32 cellular contexts compared by ENCODE assay signal in genomic region chr2:225072444-225072843, GRCh38.
"Had no signal": no experiment of that assay in that cellular context is flagged by ENCODE, and none has a peak within 500 bp of the region (broad histone marks: within the 10 kb centered on the region; RNA-seq: fewer than 3 reads in every experiment).

No MANE protein-coding gene starts in this region.

- ATAC-seq: activated CD8-positive, alpha-beta memory T cell treated with anti-CD3 and anti-CD28 coated beads, Interleukin-2, amount 10 ng/mL, durations not matched to agents 7 days and 5 days; activated naive CD8-positive, alpha-beta T cell treated with anti-CD3 and anti-CD28 coated beads, Interleukin-2, amount 50 U/mL, for 24 hours; K562; PC-3 had no signal

- H3K36me3 ChIP-seq: Peyer's patch, SJSA1 had no signal

- H3K9ac ChIP-seq: SK-N-SH had no signal

- H3K36me3 Mint-ChIP-seq: brain had no signal

- H3K4me3 Mint-ChIP-seq: activated B cell treated with CpG ODN at 0.5 μM for 24 hours; activated CD4-positive, alpha-beta memory T cell treated with anti-CD3 and anti-CD28 coated beads, Interleukin-2, amount 10 ng/mL, durations not matched to agents 7 days and 5 days; activated CD8-positive, alpha-beta memory T cell treated with anti-CD3 and anti-CD28 coated beads, Interleukin-2, amount 10 ng/mL, durations not matched to agents 7 days and 5 days; activated naive CD4-positive, alpha-beta T cell treated with anti-CD3 and anti-CD28 coated beads, Interleukin-2, amount 10 ng/mL, durations not matched to agents 7 days and 5 days; activated naive CD8-positive, alpha-beta T cell; activated naive CD8-positive, alpha-beta T cell treated with anti-CD3 and anti-CD28 coated beads, Interleukin-2, amount 50 U/mL, for 24 hours; brain; T-helper 1 cell treated with Interleukin-12 subunit alpha and Interleukin-12 subunit beta and Interleukin-4 antibody, amounts not matched to agents 30 μg/mL and 1 μg/mL, for 36 hours; T-helper 2 cell treated with Interferon-gamma antibody and Interleukin-4, amounts not matched to agents 5 μg/mL and 100 μg/mL, for 36 hours had no signal

- H3K4me1 Mint-ChIP-seq: activated B cell treated with CpG ODN at 0.5 μM for 24 hours; activated CD4-positive, alpha-beta memory T cell treated with anti-CD3 and anti-CD28 coated beads, Interleukin-2, amount 10 ng/mL, durations not matched to agents 7 days and 5 days; activated CD8-positive, alpha-beta memory T cell treated with anti-CD3 and anti-CD28 coated beads, Interleukin-2, amount 10 ng/mL, durations not matched to agents 7 days and 5 days; activated naive CD4-positive, alpha-beta T cell treated with anti-CD3 and anti-CD28 coated beads, Interleukin-2, amount 10 ng/mL, durations not matched to agents 7 days and 5 days; activated naive CD8-positive, alpha-beta T cell treated with anti-CD3 and anti-CD28 coated beads, Interleukin-2, amount 50 U/mL, for 24 hours had no signal

- H3K4me3 ChIP-seq: K562, Peyer's patch, SJSA1 had no signal

- H3K27ac Mint-ChIP-seq: activated B cell treated with CpG ODN at 0.5 μM for 24 hours; activated CD4-positive, alpha-beta memory T cell treated with anti-CD3 and anti-CD28 coated beads, Interleukin-2, amount 10 ng/mL, durations not matched to agents 7 days and 5 days; activated CD8-positive, alpha-beta memory T cell treated with anti-CD3 and anti-CD28 coated beads, Interleukin-2, amount 10 ng/mL, durations not matched to agents 7 days and 5 days; activated naive CD4-positive, alpha-beta T cell treated with anti-CD3 and anti-CD28 coated beads, Interleukin-2, amount 10 ng/mL, durations not matched to agents 7 days and 5 days; activated naive CD8-positive, alpha-beta T cell; activated naive CD8-positive, alpha-beta T cell treated with anti-CD3 and anti-CD28 coated beads, Interleukin-2, amount 50 U/mL, for 24 hours; brain; T-helper 1 cell treated with Interleukin-12 subunit alpha and Interleukin-12 subunit beta and Interleukin-4 antibody, amounts not matched to agents 30 μg/mL and 1 μg/mL, for 36 hours; T-helper 2 cell treated with Interferon-gamma antibody and Interleukin-4, amounts not matched to agents 5 μg/mL and 100 μg/mL, for 36 hours had no signal

- H3K27me3 Mint-ChIP-seq: activated CD4-positive, alpha-beta memory T cell treated with anti-CD3 and anti-CD28 coated beads, Interleukin-2, amount 10 ng/mL, durations not matched to agents 7 days and 5 days; activated CD8-positive, alpha-beta memory T cell treated with anti-CD3 and anti-CD28 coated beads, Interleukin-2, amount 10 ng/mL, durations not matched to agents 7 days and 5 days; activated naive CD8-positive, alpha-beta T cell; activated naive CD8-positive, alpha-beta T cell treated with anti-CD3 and anti-CD28 coated beads, Interleukin-2, amount 50 U/mL, for 24 hours had no signal

- H3K4me2 ChIP-seq: SK-N-SH had no signal

- H3K9me3 ChIP-seq: Peyer's patch, SJSA1, SK-N-SH had no signal

- H3K9me2 ChIP-seq: SK-N-SH had no signal

- H3K27me3 ChIP-seq: Peyer's patch, SJSA1 had no signal

- H3K4me1 ChIP-seq: Peyer's patch, SJSA1 had no signal

- H3K27ac ChIP-seq: Peyer's patch, SJSA1 had no signal

- DNase-seq: activated B cell treated with CpG ODN at 0.5 μM for 24 hours; activated CD4-positive, alpha-beta memory T cell treated with anti-CD3 and anti-CD28 coated beads, Interleukin-2, amount 10 ng/mL, durations not matched to agents 7 days and 5 days; activated CD4-positive, alpha-beta T cell treated with anti-CD3 and anti-CD28 coated beads for 48 hours; activated CD4-positive, CD25-positive, alpha-beta regulatory T cell treated with anti-CD3 and anti-CD28 coated beads, Interleukin-2, amount 50 U/mL, for 72 hours; activated CD8-positive, alpha-beta memory T cell treated with anti-CD3 and anti-CD28 coated beads for 24 hours; activated CD8-positive, alpha-beta memory T cell treated with anti-CD3 and anti-CD28 coated beads, Interleukin-2, amount 10 ng/mL, durations not matched to agents 7 days and 5 days; activated CD8-positive, alpha-beta memory T cell treated with anti-CD3 and anti-CD28 coated beads, Interleukin-2, amount 50 U/mL, for 48 hours; activated effector memory CD4-positive, alpha-beta T cell treated with Interleukin-2 at 50 U/mL for 16 hours; activated naive CD4-positive, alpha-beta T cell treated with anti-CD3 and anti-CD28 coated beads, Interleukin-2, amount 10 ng/mL, durations not matched to agents 7 days and 5 days; activated naive CD8-positive, alpha-beta T cell treated with anti-CD3 and anti-CD28 coated beads, Interleukin-2, amount 50 U/mL, for 24 hours; activated T-cell treated with anti-CD3 and anti-CD28 coated beads, Interleukin-2, amount 50 U/mL, for 48 hours; anterior cingulate cortex; caudate nucleus; NCI-H1105; NCI-H1417 treated with DMSO at 0.1 percent for 48 hours; NCI-H187 treated with DMSO at 0.1 percent for 48 hours; NCI-H2081; NCI-H2171 treated with DMSO at 0.1 percent for 48 hours; NCI-H2227 treated with DMSO at 0.1 percent for 48 hours; NCI-H446 treated with DMSO at 0.1 percent for 48 hours; NCI-H524; PC-3; Peyer's patch; RPMI8226; SHP77 treated with DMSO at 0.1 percent for 48 hours; SK-N-SH had no signal
